ENCODE assay signal across 30 cellular contexts in genomic region chr1:63082754-63083153, GRCh38.
"Had no signal": no experiment of that assay in that cellular context is flagged by ENCODE, and none has a peak within 500 bp of the region (broad histone marks: within the 10 kb centered on the region; RNA-seq: fewer than 3 reads in every experiment).

No MANE protein-coding gene starts in this region.

- H3K4me3 Mint-ChIP-seq: activated CD4-positive, alpha-beta T cell treated with anti-CD3 and anti-CD28 coated beads, Interleukin-2, amount 10 ng/mL, durations not matched to agents 7 days and 5 days; activated CD8-positive, alpha-beta T cell treated with anti-CD3 and anti-CD28 coated beads, Interleukin-2, amount 10 ng/mL, durations not matched to agents 7 days and 5 days; activated naive CD4-positive, alpha-beta T cell treated with anti-CD3 and anti-CD28 coated beads for 36 hours; activated T-cell treated with anti-CD3 and anti-CD28 coated beads, Interleukin-2, amount 50 U/mL, for 24 hours; T-helper 1 cell treated with Interleukin-12 subunit alpha and Interleukin-12 subunit beta and Interleukin-4 antibody, amounts not matched to agents 30 μg/mL and 1 μg/mL, for 36 hours; T-helper 2 cell treated with Interferon-gamma antibody and Interleukin-4, amounts not matched to agents 5 μg/mL and 100 μg/mL, for 36 hours had no signal

- FAIRE-seq: astrocyte, TTC549 had no signal

- H3K4me3 ChIP-seq: adrenal gland, body of pancreas, breast epithelium, Peyer's patch, SJSA1 had no signal

- H3K27me3 ChIP-seq: body of pancreas, breast epithelium, Peyer's patch had no signal

- DNase-seq: activated CD4-positive, alpha-beta T cell treated with anti-CD3 and anti-CD28 coated beads, Interleukin-2, amount 10 ng/mL, durations not matched to agents 7 days and 5 days; activated CD4-positive, alpha-beta T cell treated with anti-CD3 and anti-CD28 coated beads, Interleukin-2, amount 50 U/mL, for 48 hours; activated CD8-positive, alpha-beta T cell treated with anti-CD3 and anti-CD28 coated beads, Interleukin-2, amount 10 ng/mL, durations not matched to agents 7 days and 5 days; activated gamma-delta T cell treated with Interleukin-2 at 50 U/mL for 16 hours; activated naive CD4-positive, alpha-beta T cell treated with anti-CD3 and anti-CD28 coated beads for 36 hours; activated T-cell treated with anti-CD3 and anti-CD28 coated beads, Interleukin-2, amount 50 U/mL, for 24 hours; adrenal gland; body of pancreas; MM.1S; MV-4-11; NCI-H1092 treated with DMSO at 0.1 percent for 48 hours; NCI-H146; NCI-H187 treated with DMSO at 0.1 percent for 48 hours; NCI-H2081; NCI-H345; NCI-H524 treated with DMSO at 0.1 percent for 48 hours; NCI-H748 treated with DMSO at 0.1 percent for 48 hours; NK-92 treated with Interleukin-12 subunit alpha and Interleukin-12 subunit beta, amount 100 ng/mL, for 24 hours; PC-3; Peyer's patch; RPMI8226; SHP77 treated with DMSO at 0.1 percent for 48 hours; SK-N-SH had no signal

- H3K4me1 Mint-ChIP-seq: activated CD4-positive, alpha-beta T cell treated with anti-CD3 and anti-CD28 coated beads, Interleukin-2, amount 10 ng/mL, durations not matched to agents 7 days and 5 days had no signal

- H3K9me3 ChIP-seq: adrenal gland, body of pancreas, breast epithelium, Peyer's patch, SJSA1, SK-N-SH had no signal

- H3K36me3 ChIP-seq: adrenal gland, breast epithelium, Peyer's patch, SJSA1 had no signal

- H3K4me1 ChIP-seq: adrenal gland, body of pancreas, breast epithelium, Peyer's patch, SJSA1 had no signal

- H3K27ac Mint-ChIP-seq: activated CD4-positive, alpha-beta T cell treated with anti-CD3 and anti-CD28 coated beads, Interleukin-2, amount 10 ng/mL, durations not matched to agents 7 days and 5 days; activated CD8-positive, alpha-beta T cell treated with anti-CD3 and anti-CD28 coated beads, Interleukin-2, amount 10 ng/mL, durations not matched to agents 7 days and 5 days; activated naive CD4-positive, alpha-beta T cell treated with anti-CD3 and anti-CD28 coated beads for 36 hours; activated naive CD4-positive, alpha-beta T cell treated with anti-CD3 and anti-CD28 coated beads, Interleukin-2, amount 50 U/mL, for 72 hours; activated T-cell treated with anti-CD3 and anti-CD28 coated beads, Interleukin-2, amount 50 U/mL, for 24 hours; T-helper 1 cell treated with Interleukin-12 subunit alpha and Interleukin-12 subunit beta and Interleukin-4 antibody, amounts not matched to agents 30 μg/mL and 1 μg/mL, for 36 hours; T-helper 2 cell treated with Interferon-gamma antibody and Interleukin-4, amounts not matched to agents 5 μg/mL and 100 μg/mL, for 36 hours had no signal

- H3K27ac ChIP-seq: adrenal gland, body of pancreas, breast epithelium, Peyer's patch, SJSA1 had no signal

- H3K36me3 Mint-ChIP-seq: activated naive CD4-positive, alpha-beta T cell treated with anti-CD3 and anti-CD28 coated beads, Interleukin-2, amount 50 U/mL, for 72 hours had no signal

- H3K4me2 ChIP-seq: SK-N-SH had no signal

- ATAC-seq: activated CD8-positive, alpha-beta T cell treated with anti-CD3 and anti-CD28 coated beads, Interleukin-2, amount 10 ng/mL, durations not matched to agents 7 days and 5 days; activated naive CD4-positive, alpha-beta T cell treated with anti-CD3 and anti-CD28 coated beads, Interleukin-2, amount 50 U/mL, for 72 hours; body of pancreas; PC-3 had no signal

- H3K9me3 Mint-ChIP-seq: activated CD4-positive, alpha-beta T cell treated with anti-CD3 and anti-CD28 coated beads, Interleukin-2, amount 10 ng/mL, durations not matched to agents 7 days and 5 days; activated naive CD4-positive, alpha-beta T cell treated with anti-CD3 and anti-CD28 coated beads for 36 hours; activated naive CD4-positive, alpha-beta T cell treated with anti-CD3 and anti-CD28 coated beads, Interleukin-2, amount 50 U/mL, for 72 hours; activated T-cell treated with anti-CD3 and anti-CD28 coated beads, Interleukin-2, amount 50 U/mL, for 24 hours; T-helper 1 cell treated with Interleukin-12 subunit alpha and Interleukin-12 subunit beta and Interleukin-4 antibody, amounts not matched to agents 30 μg/mL and 1 μg/mL, for 36 hours; T-helper 2 cell treated with Interferon-gamma antibody and Interleukin-4, amounts not matched to agents 5 μg/mL and 100 μg/mL, for 36 hours had no signal

- H3K9ac ChIP-seq: SK-N-SH had no signal
